9 cellular contexts compared by ENCODE assay signal in genomic region chr5:143350790-143351603, GRCh38. TPM values are rescaled to one million over a fixed set of nuclear protein-coding genes. Genes with fewer than 3 reads are reported as not detected.
DNase-seq lines count a peak whose midpoint lies in the region; ATAC-seq, FAIRE-seq and TF ChIP-seq lines count a peak whose summit lies in the region.
"Had no signal": no experiment of that assay in that cellular context is flagged by ENCODE, and none has a peak within 500 bp of the region (broad histone marks: within the 10 kb centered on the region; RNA-seq: fewer than 3 reads in every experiment).

No MANE protein-coding gene starts in this region.

- BruUV-seq in MCF 10A (replicated peaks; lab: Mats Ljungman, UMichigan) = no TSS peak

- H3K36me3 ChIP-seq in breast epithelium = no peaks in the 10 kb centered on the region

- no peak for TF ChIP-seq POLR2A in breast epithelium (IDR thresholded peaks at IDR 0.05)

- H3K4me3 ChIP-seq in breast epithelium (no peak overlapping the region), fibroblast of the aortic adventitia (ENCODE audit: low read depth, low read length) (no peak overlapping the region)

- H3K4me1 Mint-ChIP-seq in MCF 10A (ENCODE audit: insufficient read depth, unreplicated experiment) = peaks cover 36% of the 10 kb centered on the region

- intact Hi-C loops in MCF 10A (cut with micrococcal nuclease) = no loop called here
- intact Hi-C loops in breast epithelium (cut with DNase I; ENCODE audit: low total_unique reads) = no loop called here

- H3K36me3 Mint-ChIP-seq in MCF 10A (ENCODE audit: insufficient read depth, unreplicated experiment) = peaks cover 20% of the 10 kb centered on the region

- POLR2A ChIA-PET in MCF 10A (lab: Yijun Ruan, JAX) = interaction anchor here (0.7 to 3.0 kb wide), 11 partner anchors 9 to 204 kb away, joined by 3 to 10 read pairs (median 4); no protein-coding TSS in a partner anchor

- H3K27me3 Mint-ChIP-seq in MCF 10A (ENCODE audit: insufficient read depth, unreplicated experiment) = no peaks in the 10 kb centered on the region

- CTCF ChIA-PET in MCF 10A (lab: Yijun Ruan, JAX) = interaction anchor here (0.5 to 1.6 kb wide), 10 partner anchors 8 to 355 kb away, joined by 3 to 7 read pairs (median 4); no protein-coding TSS in a partner anchor

- no peaks in the 10 kb centered on the region for H3K9me3 Mint-ChIP-seq in MCF 10A (ENCODE audit: unreplicated experiment)

- no peaks in the 10 kb centered on the region for H3K9me3 ChIP-seq in breast epithelium

- TF ChIP-seq CTCF in MCF 10A (IDR thresholded peaks at IDR 0.05; ENCODE audit: unreplicated experiment) (no peak), breast epithelium (IDR thresholded peaks at IDR 0.05) (no peak), fibroblast of the aortic adventitia (IDR thresholded peaks at IDR 0.05; ENCODE audit: insufficient read depth, low read length) (no peak), GM20000 (IDR thresholded peaks at IDR 0.05; ENCODE audit: extremely low read depth, missing control alignments) (no peak)

- no peak overlapping the region for H3K4me3 Mint-ChIP-seq in MCF 10A (ENCODE audit: unreplicated experiment)

- FAIRE-seq in urothelium cell line (lab: Jason Lieb, UNC) = no peak

- H3K4me1 ChIP-seq in breast epithelium = peaks cover 0 to 9% of the 10 kb centered on the region in 2 donors

- no peaks in the 10 kb centered on the region for H3K27me3 ChIP-seq in breast epithelium

- no peak overlapping the region for H3K27ac Mint-ChIP-seq in MCF 10A (ENCODE audit: low read depth, unreplicated experiment)

- H3K27ac ChIP-seq in breast epithelium = no peak overlapping the region

- peak; percentile 84 for DNase-seq in MCF 10A (ENCODE audit: unreplicated experiment)
- no peak for DNase-seq in breast epithelium (ENCODE audit: low spot score in 2 of 2)
- DNase-seq in NCI-H226 = peak; percentile 88
- DNase-seq in fibroblast of the aortic adventitia (ENCODE audit: low read depth) = peak; percentile 83
- peak; percentile 3 for DNase-seq in urothelium cell line (ENCODE audit: low spot score)
- no peak for DNase-seq in NK-92 treated with Interleukin-12 subunit alpha and Interleukin-12 subunit beta, amount 100 ng/mL, for 24 hours (lab: John Stamatoyannopoulos, UW)
- no peak for DNase-seq in GM20000 (ENCODE audit: low spot score)
- DNase-seq: head of caudate nucleus had no signal

- no peak for ATAC-seq in HG02973 (IDR thresholded peaks at IDR 0.05; ENCODE audit: unreplicated experiment)

RNA-seq across cellular contexts. Expression of gene NR3C1, which starts 52.5 kb away (rescaled TPM):
- 92.9 and 113 TPM in 2 replicates for total RNA-seq in MCF 10A (2022)
- total RNA-seq in breast epithelium = 100 to 1,000 TPM in 1 of 3 donors, 10 to 100 TPM in 2; 51.1 to 122 (median 69.7) TPM
- 132 and 147 TPM in 2 replicates for total RNA-seq in fibroblast of the aortic adventitia (ENCODE audit: low replicate concordance)

Comparison
In these comparisons a context has a peak if more than half of its experiments do, and no peak if none do; other contexts are left out.
1. DNase-seq: peak in MCF 10A (single experiment), NCI-H226 (single experiment), fibroblast of the aortic adventitia (single experiment) and urothelium cell line (single experiment); none in breast epithelium (0 of 2), NK-92 treated with Interleukin-12 subunit alpha and Interleukin-12 subunit beta, amount 100 ng/mL, for 24 hours (single experiment) and GM20000 (single experiment).